In the genomic region with DNA sequence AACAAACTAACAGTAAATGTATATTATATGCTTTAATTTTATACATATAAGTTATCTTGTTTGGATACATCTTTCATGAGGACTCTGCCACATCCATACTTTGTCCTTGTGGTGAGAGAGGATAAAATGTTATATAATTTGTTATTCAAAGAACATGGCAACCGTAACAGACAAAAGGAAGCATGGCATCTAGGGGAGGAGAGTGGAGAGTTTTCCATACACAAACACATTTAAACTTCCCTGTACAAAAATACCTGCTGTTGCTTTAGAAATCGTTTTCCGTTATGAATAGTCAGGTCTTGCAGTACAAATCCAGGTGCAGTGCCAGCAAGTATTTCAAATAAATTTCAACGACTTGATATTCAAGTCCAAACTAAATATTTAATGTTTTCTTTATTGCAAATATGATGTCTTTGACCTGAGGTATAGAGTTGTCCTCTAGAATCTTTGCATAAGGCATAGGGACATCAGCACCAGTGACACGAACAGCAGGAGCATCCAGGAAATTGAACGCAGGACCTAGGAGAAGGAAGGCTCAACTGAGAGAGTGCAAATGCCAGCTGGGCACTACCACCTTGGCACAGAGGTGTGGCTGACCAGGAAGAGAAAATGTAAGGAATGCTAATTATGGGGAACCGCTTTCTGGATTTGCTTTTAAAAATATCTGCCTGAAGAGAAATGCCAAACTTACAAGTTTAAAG, we compare ENCODE assay signal across 19 cellular contexts.
"Had no signal": no experiment of that assay in that cellular context is flagged by ENCODE, and none has a peak within 500 bp of the region (broad histone marks: within the 10 kb centered on the region; RNA-seq: fewer than 3 reads in every experiment).

No MANE protein-coding gene starts in this region.

- H3K27ac ChIP-seq: coronary artery, tibial nerve had no signal

- ATAC-seq: activated T-helper 17 cell treated with anti-CD3 and anti-CD28 coated beads, Interleukin-2, amount 50 U/mL, for 72 hours; natural killer cell treated with Interleukin-12 subunit alpha and Interleukin-12 subunit beta and Interleukin-15 and Interleukin-18, amount 100 ng/mL, for 72 hours; right cardiac atrium; WTC11 had no signal

- H3K27me3 ChIP-seq: tibial nerve had no signal

- H3K9me3 ChIP-seq: tibial nerve had no signal

- DNase-seq: activated CD4-positive, alpha-beta T cell treated with anti-CD3 and anti-CD28 coated beads for 4 hours; activated CD8-positive, alpha-beta memory T cell treated with anti-CD3 and anti-CD28 coated beads for 24 hours; activated naive CD4-positive, alpha-beta T cell treated with anti-CD3 and anti-CD28 coated beads, Interleukin-2, amount 10 ng/mL, durations not matched to agents 7 days and 5 days; effector CD8-positive, alpha-beta T cell; foreskin melanocyte; head of caudate nucleus; kidney glomerular epithelial cell; right cardiac atrium; small intestine; stimulated activated CD4-positive, alpha-beta T cell treated with anti-CD3 and anti-CD28 coated beads, Interleukin-4, amount 100 ng/mL, for 4 hours; stimulated activated CD8-positive, alpha-beta memory T cell treated with anti-CD3 and anti-CD28 coated beads, Interleukin-4, amount 100 ng/mL, for 48 hours; stimulated activated naive CD4-positive, alpha-beta T cell treated with Interleukin-2 at 50 U/mL for 16 hours; substantia nigra; T-helper 2 cell had no signal

- H3K4me3 ChIP-seq: coronary artery, tibial nerve had no signal
